In genomic region chr2:77054938-77055337, GRCh38 we compare ENCODE assay signal across 2 cellular contexts.
A peak's percentile ranks its signal among the peaks of the same experiment; 100 is the strongest.
TF ChIP-seq lines count a peak whose summit lies in the region.

No MANE protein-coding gene starts in this region.

TF ChIP-seq in GM12878, 131 proteins besides CTCF, POLR2A, EP300 and RAD21:
- TF ChIP-seq REST (IDR thresholded peaks at IDR 0.05; ENCODE audit: low read depth, low read length) (peak; percentile 68), RCOR1 (conservative IDR thresholded peaks at IDR 0.05; ENCODE audit: low read depth, low read length) (no peak)

TF ChIP-seq in liver, 16 proteins besides CTCF, POLR2A, EP300 and RAD21 (continued from another document):
- TF ChIP-seq REST (IDR thresholded peaks at IDR 0.05) (peak; percentile 95), JUND (IDR thresholded peaks at IDR 0.05) (no peak), YY1 (IDR thresholded peaks at IDR 0.05) (no peak), RXRA (IDR thresholded peaks at IDR 0.05) (no peak)
